ENCODE assay signal across 19 cellular contexts in genomic region chr16:83743720-83744119, GRCh38.
DNase-seq lines count a peak whose midpoint lies in the region; ATAC-seq and TF ChIP-seq lines count a peak whose summit lies in the region.
"Had no signal": no experiment of that assay in that cellular context is flagged by ENCODE, and none has a peak within 500 bp of the region (broad histone marks: within the 10 kb centered on the region; RNA-seq: fewer than 3 reads in every experiment).

No MANE protein-coding gene starts in this region.

- H3K4me1 Mint-ChIP-seq in neural crest cell, result peaks cover 56% of the 10 kb centered on the region
- no peaks in the 10 kb centered on the region for H3K4me1 Mint-ChIP-seq in stimulated activated effector memory CD8-positive, alpha-beta T cell treated with anti-CD3 and anti-CD28 coated beads, Interleukin-12 subunit alpha, Interleukin-12 subunit beta, amount 100 ng/mL, for 72 hours
- no peaks in the 10 kb centered on the region for H3K4me1 Mint-ChIP-seq in MCF 10A (ENCODE audit: insufficient read depth, unreplicated experiment)
- H3K4me1 Mint-ChIP-seq: CD4-positive, alpha-beta memory T cell had no signal

- H4K20me1 ChIP-seq in OCI-LY3 (ENCODE audit: insufficient read depth, low read length), result no peaks in the 10 kb centered on the region

- POLR2A ChIA-PET in MCF 10A (lab: Yijun Ruan, JAX), result no interaction called here

- intact Hi-C loops in dorsolateral prefrontal cortex (cut with DNase I), result loop anchor here (1.0 to 10.0 kb wide), 4 partner anchors 29 to 64 kb away; partner anchors contain the start of gene HSBP1 (in 2 of the 2)
- intact Hi-C loops in MCF 10A (cut with micrococcal nuclease), result no loop called here

- peak overlapping the region; percentile 59 for H3K27ac Mint-ChIP-seq in neural crest cell (ENCODE audit: unreplicated experiment)
- no peak overlapping the region for H3K27ac Mint-ChIP-seq in stimulated activated effector memory CD8-positive, alpha-beta T cell treated with anti-CD3 and anti-CD28 coated beads, Interleukin-12 subunit alpha, Interleukin-12 subunit beta, amount 100 ng/mL, for 72 hours
- no peak overlapping the region for H3K27ac Mint-ChIP-seq in MCF 10A (ENCODE audit: low read depth, unreplicated experiment)
- H3K27ac Mint-ChIP-seq: CD4-positive, alpha-beta memory T cell; GM23338 had no signal

- H3K4me1 ChIP-seq in OCI-LY3 (ENCODE audit: low read length), result peaks cover 19% of the 10 kb centered on the region
- H3K4me1 ChIP-seq: HAP-1 had no signal

- H3K9me3 Mint-ChIP-seq in neural crest cell, result peaks cover 6% of the 10 kb centered on the region
- no peaks in the 10 kb centered on the region for H3K9me3 Mint-ChIP-seq in stimulated activated effector memory CD8-positive, alpha-beta T cell treated with anti-CD3 and anti-CD28 coated beads, Interleukin-12 subunit alpha, Interleukin-12 subunit beta, amount 100 ng/mL, for 72 hours
- H3K9me3 Mint-ChIP-seq in MCF 10A (ENCODE audit: unreplicated experiment), result no peaks in the 10 kb centered on the region
- H3K9me3 Mint-ChIP-seq: GM23338 had no signal

- no peaks in the 10 kb centered on the region for H3K36me3 ChIP-seq in OCI-LY3 (replicated peaks; ENCODE audit: low read depth, low read length)
- H3K36me3 ChIP-seq: HAP-1 had no signal

- CTCF ChIA-PET in MCF 10A (lab: Yijun Ruan, JAX), result no interaction called here

- peaks cover 69% of the 10 kb centered on the region for H3K27me3 Mint-ChIP-seq in neural crest cell (ENCODE audit: low read depth)
- H3K27me3 Mint-ChIP-seq in MCF 10A (ENCODE audit: insufficient read depth, unreplicated experiment), result no peaks in the 10 kb centered on the region

- H2AFZ ChIP-seq in OCI-LY3 (ENCODE audit: low read depth, low read length), result peak overlapping the region; percentile 64

- H3K36me3 Mint-ChIP-seq in neural crest cell (ENCODE audit: low read depth), result peaks cover 2% of the 10 kb centered on the region
- H3K36me3 Mint-ChIP-seq in stimulated activated effector memory CD8-positive, alpha-beta T cell treated with anti-CD3 and anti-CD28 coated beads, Interleukin-12 subunit alpha, Interleukin-12 subunit beta, amount 100 ng/mL, for 72 hours, result peaks cover 6% of the 10 kb centered on the region
- H3K36me3 Mint-ChIP-seq in MCF 10A (ENCODE audit: insufficient read depth, unreplicated experiment), result peaks cover 7% of the 10 kb centered on the region
- H3K36me3 Mint-ChIP-seq: CD4-positive, alpha-beta memory T cell had no signal

- H3K4me3 Mint-ChIP-seq in neural crest cell (no peak overlapping the region), MCF 10A (ENCODE audit: unreplicated experiment) (no peak overlapping the region)
- H3K4me3 Mint-ChIP-seq in stimulated activated effector memory CD8-positive, alpha-beta T cell treated with anti-CD3 and anti-CD28 coated beads, Interleukin-12 subunit alpha, Interleukin-12 subunit beta, amount 100 ng/mL, for 72 hours, result no peak overlapping the region
- H3K4me3 Mint-ChIP-seq: CD4-positive, alpha-beta memory T cell; GM23338 had no signal

- BruUV-seq in MCF 10A (replicated peaks; lab: Mats Ljungman, UMichigan), result no TSS peak

- H3K9me3 ChIP-seq in OCI-LY3 (ENCODE audit: insufficient read depth, low read length), result no peaks in the 10 kb centered on the region
- H3K9me3 ChIP-seq: HAP-1 had no signal

- DNase-seq in dorsolateral prefrontal cortex (no peak), neural crest cell (ENCODE audit: low read depth, low spot score) (no peak), NCI-H526 treated with DMSO at 0.1 percent for 48 hours (lab: John Stamatoyannopoulos, UW) (no peak), NCI-H187 treated with DMSO at 0.1 percent for 48 hours (lab: John Stamatoyannopoulos, UW) (no peak), MCF 10A (ENCODE audit: unreplicated experiment) (no peak)
- DNase-seq in stimulated activated effector memory CD8-positive, alpha-beta T cell treated with anti-CD3 and anti-CD28 coated beads, Interleukin-12 subunit alpha, Interleukin-12 subunit beta, amount 100 ng/mL, for 72 hours (ENCODE audit: low spot score in 2 of 2), result no peak
- DNase-seq: Calu3; CD4-positive, alpha-beta memory T cell; DMS153; KBM-7; NCI-H1092; NCI-H1436; NCI-H2029; NCI-H2171; NCI-H345; NCI-H524 treated with DMSO at 0.1 percent for 48 hours had no signal

- no peaks in the 10 kb centered on the region for H3K79me2 ChIP-seq in OCI-LY3 (ENCODE audit: low read length)

- H3K27me3 ChIP-seq in OCI-LY3 (ENCODE audit: low read depth, low read length) (peaks cover 6% of the 10 kb centered on the region), dorsolateral prefrontal cortex (peaks cover 0 to 5% (median 0%) of the 10 kb centered on the region in 45 donors)

- TF ChIP-seq CTCF in OCI-LY3 (IDR thresholded peaks at IDR 0.05; ENCODE audit: low read depth, low read length) (no peak), dorsolateral prefrontal cortex (IDR thresholded peaks at IDR 0.05 in 54 of 56, conservative IDR thresholded peaks at IDR 0.05 in 2 of 56; ENCODE audit: low read depth in 1 of 56, partially characterized antibody in 56 of 56) (no peak), neural crest cell (conservative IDR thresholded peaks at IDR 0.05) (no peak), MCF 10A (IDR thresholded peaks at IDR 0.05; ENCODE audit: unreplicated experiment) (no peak)

- H3K4me3 ChIP-seq in OCI-LY3 (ENCODE audit: low read length) (peak overlapping the region; percentile 71), dorsolateral prefrontal cortex (peak overlapping the region in 3 of 59 donors; percentile 17 to 30 (median 28))
- H3K4me3 ChIP-seq: GM23338, HAP-1 had no signal

- no peak for ATAC-seq in stimulated activated effector memory CD8-positive, alpha-beta T cell treated with anti-CD3 and anti-CD28 coated beads, Interleukin-12 subunit alpha, Interleukin-12 subunit beta, amount 100 ng/mL, for 72 hours
- ATAC-seq: GM23338 had no signal

- H3K9ac ChIP-seq in OCI-LY3 (ENCODE audit: low read length), result peak overlapping the region; percentile 56

- H3K4me2 ChIP-seq in OCI-LY3 (ENCODE audit: low read length), result peak overlapping the region; percentile 75
- H3K4me2 ChIP-seq: GM23338 had no signal

- H3K27ac ChIP-seq in OCI-LY3 (ENCODE audit: low read length) (peak overlapping the region; percentile 87), dorsolateral prefrontal cortex (peak overlapping the region in 56 of 59 donors; percentile 58 to 95 (median 84))
